ENCODE assay signal across 8 cellular contexts in genomic region chr14:105561345-105561744, GRCh38. TPM values are rescaled to one million over a fixed set of nuclear protein-coding genes. Genes with fewer than 3 reads are reported as not detected.
DNase-seq lines count a peak whose midpoint lies in the region; ATAC-seq and TF ChIP-seq lines count a peak whose summit lies in the region.
"Not testable (repeated sequence)": the region's sequence is repeated elsewhere in the genome, so short reads cannot be mapped to it uniquely, and the experiment has no call there.
"Had no signal": no experiment of that assay in that cellular context is flagged by ENCODE, and none has a peak within 500 bp of the region (broad histone marks: within the 10 kb centered on the region; RNA-seq: fewer than 3 reads in every experiment).

No MANE protein-coding gene starts in this region.

- H3K36me3 Mint-ChIP-seq in activated naive CD8-positive, alpha-beta T cell treated with anti-CD3 and anti-CD28 coated beads, Interleukin-2, amount 10 ng/mL, durations not matched to agents 7 days and 5 days; memory B cell: not testable (repeated sequence)

- not testable (repeated sequence) for ATAC-seq in activated naive CD8-positive, alpha-beta T cell treated with anti-CD3 and anti-CD28 coated beads, Interleukin-2, amount 10 ng/mL, durations not matched to agents 7 days and 5 days (ENCODE audit: low read depth); memory B cell (ENCODE audit: low read depth); upper lobe of right lung

- not testable (repeated sequence) for H3K4me3 Mint-ChIP-seq in activated naive CD8-positive, alpha-beta T cell treated with anti-CD3 and anti-CD28 coated beads, Interleukin-2, amount 10 ng/mL, durations not matched to agents 7 days and 5 days; memory B cell

- TF ChIP-seq POLR2A in sigmoid colon (IDR thresholded peaks at IDR 0.05): not testable (repeated sequence)

- CTCF ChIA-PET in OCI-LY7 (lab: Charles Lee; ENCODE audit: unreplicated experiment): not testable (repeated sequence)

- not testable (repeated sequence) for H3K9me3 Mint-ChIP-seq in activated naive CD8-positive, alpha-beta T cell treated with anti-CD3 and anti-CD28 coated beads, Interleukin-2, amount 10 ng/mL, durations not matched to agents 7 days and 5 days
- peaks cover 13% of the 10 kb centered on the region for H3K9me3 Mint-ChIP-seq in memory B cell

- H3K4me3 ChIP-seq in GM12865 (ENCODE audit: low read depth, low read length): peak overlapping the region; percentile 60
- H3K4me3 ChIP-seq in MM.1S (ENCODE audit: low read length); OCI-LY7 (ENCODE audit: low read depth, low read length, poor library complexity, severe bottlenecking); sigmoid colon; upper lobe of right lung: not testable (repeated sequence)

- H3K36me3 ChIP-seq in MM.1S (replicated peaks; ENCODE audit: insufficient read depth, low read length); OCI-LY7 (ENCODE audit: insufficient read depth, low read length); sigmoid colon; upper lobe of right lung: not testable (repeated sequence)

- TF ChIP-seq CTCF in GM12865 (IDR thresholded peaks at IDR 0.05; ENCODE audit: insufficient read depth, low read depth, low read length, missing control alignments); MM.1S (IDR thresholded peaks at IDR 0.05; ENCODE audit: low read length); sigmoid colon (IDR thresholded peaks at IDR 0.05); upper lobe of right lung (IDR thresholded peaks at IDR 0.05): not testable (repeated sequence)
- TF ChIP-seq CTCF in OCI-LY7 (conservative IDR thresholded peaks at IDR 0.05; ENCODE audit: low read length): 0 out of 2 replicates have a peak, but pooled peaks have one; percentile 20

- not testable (repeated sequence) for H3K27me3 Mint-ChIP-seq in activated naive CD8-positive, alpha-beta T cell treated with anti-CD3 and anti-CD28 coated beads, Interleukin-2, amount 10 ng/mL, durations not matched to agents 7 days and 5 days; memory B cell

- POLR2A ChIA-PET in OCI-LY7 (lab: Charles Lee); activated naive CD8-positive, alpha-beta T cell treated with anti-CD3 and anti-CD28 coated beads, Interleukin-2, amount 10 ng/mL, durations not matched to agents 7 days and 5 days (lab: Charles Lee): not testable (repeated sequence)

- not testable (repeated sequence) for H3K9me2 ChIP-seq in MM.1S (replicated peaks; ENCODE audit: insufficient read depth, low read length); OCI-LY7 (ENCODE audit: insufficient read depth, low read length)

- peak overlapping the region; percentile 67; the same call in 1 of the 2 replicates for H3K27ac ChIP-seq in MM.1S (ENCODE audit: low read length)
- H3K27ac ChIP-seq in OCI-LY7 (ENCODE audit: low read depth, low read length, poor library complexity, severe bottlenecking): peak overlapping the region; percentile 95
- not testable (repeated sequence) for H3K27ac ChIP-seq in sigmoid colon, upper lobe of right lung

- not testable (repeated sequence) for H4K20me1 ChIP-seq in MM.1S (ENCODE audit: insufficient read depth, low read length); OCI-LY7 (ENCODE audit: insufficient read depth, low read length)

- H3K27ac Mint-ChIP-seq in activated naive CD8-positive, alpha-beta T cell treated with anti-CD3 and anti-CD28 coated beads, Interleukin-2, amount 10 ng/mL, durations not matched to agents 7 days and 5 days: not testable (repeated sequence)
- H3K27ac Mint-ChIP-seq in memory B cell: peak overlapping the region; percentile 83

- H3K4me1 ChIP-seq in MM.1S (ENCODE audit: low read length) (peaks cover 22% of the 10 kb centered on the region), OCI-LY7 (ENCODE audit: insufficient read depth, low read length, poor library complexity, severe bottlenecking) (peaks cover 61% of the 10 kb centered on the region)
- H3K4me1 ChIP-seq in sigmoid colon, upper lobe of right lung: not testable (repeated sequence)

- TF ChIP-seq EP300 in sigmoid colon (IDR thresholded peaks at IDR 0.05): not testable (repeated sequence)

- H3K4me1 Mint-ChIP-seq in activated naive CD8-positive, alpha-beta T cell treated with anti-CD3 and anti-CD28 coated beads, Interleukin-2, amount 10 ng/mL, durations not matched to agents 7 days and 5 days: not testable (repeated sequence)
- peaks cover 27% of the 10 kb centered on the region for H3K4me1 Mint-ChIP-seq in memory B cell

- DNase-seq in GM12865 (ENCODE audit: low read depth) (peak; percentile 52), OCI-LY7 (ENCODE audit: low spot score) (peak; percentile 35), sigmoid colon (peak; percentile 37), upper lobe of right lung (peak; percentile 31)
- not testable (repeated sequence) for DNase-seq in MM.1S; memory B cell (ENCODE audit: low spot score in 2 of 2)
- peak; percentile 14 for DNase-seq in activated naive CD8-positive, alpha-beta T cell treated with anti-CD3 and anti-CD28 coated beads, Interleukin-2, amount 10 ng/mL, durations not matched to agents 7 days and 5 days

- not testable (repeated sequence) for H3K27me3 ChIP-seq in MM.1S (replicated peaks; ENCODE audit: insufficient read depth, low read length); sigmoid colon; upper lobe of right lung

- H3K4me2 ChIP-seq in MM.1S (ENCODE audit: low read depth, low read length): not testable (repeated sequence)
- peak overlapping the region; percentile 58; the same call in 1 of the 2 replicates for H3K4me2 ChIP-seq in OCI-LY7 (ENCODE audit: low read length)

- WGBS in sigmoid colon, 2 donors: 75 to 81% methylated on average over 8 to 9 of the region's 14 CpGs

- H3K9me3 ChIP-seq in MM.1S (replicated peaks; ENCODE audit: insufficient read depth, low read length); OCI-LY7 (ENCODE audit: low read length); sigmoid colon; upper lobe of right lung: not testable (repeated sequence)

- peak overlapping the region; percentile 56 for H3K9ac ChIP-seq in MM.1S (ENCODE audit: low read length)

- BruUV-seq in OCI-LY7 (replicated peaks; lab: Mats Ljungman, UMichigan): not testable (repeated sequence)

- H3F3A ChIP-seq in MM.1S (ENCODE audit: insufficient read depth, low read length): not testable (repeated sequence)

- peaks cover 12% of the 10 kb centered on the region for H3K79me2 ChIP-seq in MM.1S (ENCODE audit: low read length)
- not testable (repeated sequence) for H3K79me2 ChIP-seq in OCI-LY7 (ENCODE audit: insufficient read depth, low read depth, low read length)

- intact Hi-C loops in OCI-LY7 (cut with micrococcal nuclease; ENCODE audit: unreplicated experiment); sigmoid colon (cut with DNase I); upper lobe of right lung (cut with DNase I): not testable (repeated sequence)

- H2AFZ ChIP-seq in MM.1S (ENCODE audit: low read length); OCI-LY7 (ENCODE audit: low read length): not testable (repeated sequence)

RNA-seq across cellular contexts. Expression of gene TMEM121, which starts 35.0 kb away (rescaled TPM):
- 0.25 and 0.70 TPM in 2 replicates for total RNA-seq in OCI-LY7 (2014; rRNA removed; shearing (Covaris generic))
- 0.21 and 0.31 TPM in 2 replicates for total RNA-seq in OCI-LY7 (2022)
- total RNA-seq in activated naive CD8-positive, alpha-beta T cell treated with anti-CD3 and anti-CD28 coated beads, Interleukin-2, amount 10 ng/mL, durations not matched to agents 7 days and 5 days: 1 to 10 TPM; 8.1 to 8.8 TPM
- total RNA-seq in sigmoid colon: 1 to 10 TPM; 3.0 to 8.0 (median 6.2) TPM
- polyA plus RNA-seq in sigmoid colon: 1 to 10 TPM in 1 of 3 donors, not detected in 2; 2.3 TPM
- total RNA-seq in upper lobe of right lung: 1.5 TPM
- total RNA-seq: H1 had no signal
